In genomic region chr22:20748820-20749428, GRCh38 we compare ENCODE assay signal across 8 cellular contexts. TPM values are rescaled to one million over a fixed set of nuclear protein-coding genes. Genes with fewer than 3 reads are reported as not detected.
DNase-seq lines count a peak whose midpoint lies in the region; ATAC-seq and TF ChIP-seq lines count a peak whose summit lies in the region.
"Had no signal": no experiment of that assay in that cellular context is flagged by ENCODE, and none has a peak within 500 bp of the region (broad histone marks: within the 10 kb centered on the region; RNA-seq: fewer than 3 reads in every experiment).

No MANE protein-coding gene starts in this region.

- no peak overlapping the region for H3K27ac ChIP-seq in GM23338 (ENCODE audit: low read depth)
- H3K27ac ChIP-seq: VCaP had no signal

- H3K36me3 ChIP-seq in GM23338 (ENCODE audit: insufficient read depth), result no peaks in the 10 kb centered on the region

- H3K27me3 ChIP-seq in GM23338 (ENCODE audit: insufficient read depth), result no peaks in the 10 kb centered on the region

- no peaks in the 10 kb centered on the region for H3K9me2 ChIP-seq in GM23338 (ENCODE audit: insufficient read depth)

- no peak overlapping the region for H2AFZ ChIP-seq in GM23338

- H3F3A ChIP-seq in GM23338 (replicated peaks; ENCODE audit: low read depth), result no peaks in the 10 kb centered on the region

- H3K4me1 Mint-ChIP-seq in T-helper 17 cell (peaks cover 5% of the 10 kb centered on the region), GM23338 (no peaks in the 10 kb centered on the region), Calu3 (ENCODE audit: low read depth, unreplicated experiment) (peaks cover 9% of the 10 kb centered on the region)

- H3K4me2 ChIP-seq in GM23338, result no peak overlapping the region

- no peak overlapping the region for H3K4me3 Mint-ChIP-seq in T-helper 17 cell
- H3K4me3 Mint-ChIP-seq in GM23338, result no peak overlapping the region
- H3K4me3 Mint-ChIP-seq in Calu3 (ENCODE audit: low read depth, unreplicated experiment), result no peak overlapping the region

- peak; percentile 32 for TF ChIP-seq POLR2A in GM19099 (IDR thresholded peaks at IDR 0.05; ENCODE audit: extremely low read depth, insufficient read length, low read depth)
- TF ChIP-seq POLR2A in lower leg skin (IDR thresholded peaks at IDR 0.05), result no peak

- H3K4me1 ChIP-seq in GM23338 (ENCODE audit: insufficient read depth), result no peaks in the 10 kb centered on the region

- no peaks in the 10 kb centered on the region for H3K9me3 ChIP-seq in T-helper 17 cell (ENCODE audit: control insufficient read depth, low read length, poor library complexity, severe bottlenecking)

- CTCF ChIA-PET in Calu3 (lab: Charles Lee), result no interaction called here

- H3K9me3 Mint-ChIP-seq in GM23338 (no peaks in the 10 kb centered on the region), Calu3 (ENCODE audit: low read depth, unreplicated experiment) (no peaks in the 10 kb centered on the region)

- H3K27ac Mint-ChIP-seq in T-helper 17 cell (peak overlapping the region; percentile 76), GM23338 (no peak overlapping the region), Calu3 (ENCODE audit: unreplicated experiment) (no peak overlapping the region)

- H3K4me3 ChIP-seq in lower leg skin (ENCODE audit: low read depth, poor library complexity, severe bottlenecking), result no peak overlapping the region
- no peak overlapping the region for H3K4me3 ChIP-seq in GM23338

- H3K27me3 Mint-ChIP-seq in T-helper 17 cell (no peaks in the 10 kb centered on the region), GM23338 (ENCODE audit: insufficient read depth, low read depth, poor library complexity) (peaks cover 10% of the 10 kb centered on the region), Calu3 (ENCODE audit: unreplicated experiment) (no peaks in the 10 kb centered on the region)

- no peaks in the 10 kb centered on the region for H3K36me3 Mint-ChIP-seq in T-helper 17 cell (ENCODE audit: low read depth)
- H3K36me3 Mint-ChIP-seq in GM23338 (ENCODE audit: low read depth), result peaks cover 2% of the 10 kb centered on the region; the same call in 1 of the 3 replicates
- H3K36me3 Mint-ChIP-seq in Calu3 (ENCODE audit: insufficient read depth, unreplicated experiment), result peaks cover 23% of the 10 kb centered on the region

- ATAC-seq in HG02798 (IDR thresholded peaks at IDR 0.05; ENCODE audit: poor library complexity, unreplicated experiment) (peak; percentile 70), T-helper 17 cell (no peak), sciatic nerve (peak; percentile 55), GM23338 (no peak)

- no peaks in the 10 kb centered on the region for H3K79me2 ChIP-seq in GM23338 (replicated peaks; ENCODE audit: insufficient read depth)

- 69 to 79% methylated on average over 8 of the region's 8 CpGs for WGBS in lower leg skin, 2 donors

- intact Hi-C loops in sciatic nerve (cut with DNase I), result no loop called here
- intact Hi-C loops in lower leg skin (cut with DNase I; ENCODE audit: low total_unique reads), result no loop called here
- intact Hi-C loops in Calu3 (cut with micrococcal nuclease; ENCODE audit: unreplicated experiment), result no loop called here

- no TSS peak for BruUV-seq in Calu3 (replicated peaks; lab: Mats Ljungman, UMichigan)

- no peak for DNase-seq in T-helper 17 cell
- no peak for DNase-seq in sciatic nerve (ENCODE audit: low spot score)
- no peak for DNase-seq in lower leg skin (ENCODE audit: low spot score in 2 of 2)
- no peak for DNase-seq in GM23338 (ENCODE audit: low spot score)
- no peak for DNase-seq in Calu3

- H4K20me1 ChIP-seq in GM23338 (replicated peaks; ENCODE audit: insufficient read depth), result no peaks in the 10 kb centered on the region

- TF ChIP-seq CTCF in lower leg skin (IDR thresholded peaks at IDR 0.05) (no peak), GM23338 (conservative IDR thresholded peaks at IDR 0.05; ENCODE audit: low read depth in 2 of 2) (no peak), Calu3 (IDR thresholded peaks at IDR 0.05; ENCODE audit: unreplicated experiment) (no peak)

TF ChIP-seq in GM23338, 12 proteins besides CTCF, POLR2A, EP300 and RAD21 (continues in another document):
- TF ChIP-seq ZNF331 (CRISPR knock-in tag; IDR thresholded peaks at IDR 0.05; ENCODE audit: low read depth) (no peak), ZNF462 (CRISPR knock-in tag; IDR thresholded peaks at IDR 0.05) (no peak), STAT1 (IDR thresholded peaks at IDR 0.05; ENCODE audit: unreplicated experiment) (no peak), POLR2AphosphoS5 (IDR thresholded peaks at IDR 0.05; ENCODE audit: low read depth) (no peak), EZH2 (IDR thresholded peaks at IDR 0.05; ENCODE audit: low read depth, unreplicated experiment) (no peak)

RNA-seq across cellular contexts. Expression of gene SERPIND1, which starts 25.0 kb away (rescaled TPM):
- not detected for total RNA-seq in T-helper 17 cell
- 1.6 TPM for total RNA-seq in sciatic nerve
- total RNA-seq in lower leg skin, result not detected
- total RNA-seq in GM23338 (2014; rRNA removed; shearing (Covaris generic)), result not detected in 2 replicates
- polyA plus RNA-seq in GM23338 (2016; fragmentation: Nextera tagmentation; extraction: Ambion mirVana), result not detected in 2 replicates
- not detected in 2 replicates for total RNA-seq in Calu3 (2022)

Comparison
In these comparisons a context has a peak if more than half of its experiments do, and no peak if none do; other contexts are left out.
1. ATAC-seq: peak in HG02798 (single experiment) and sciatic nerve (single experiment); none in T-helper 17 cell (single experiment) and GM23338 (single experiment).